In genomic region chr19:58394821-58395219, GRCh38 we compare ENCODE assay signal across 17 cellular contexts. TPM values are rescaled to one million over a fixed set of nuclear protein-coding genes. Genes with fewer than 3 reads are reported as not detected.
DNase-seq lines count a peak whose midpoint lies in the region; ATAC-seq and TF ChIP-seq lines count a peak whose summit lies in the region.
"Had no signal": no experiment of that assay in that cellular context is flagged by ENCODE, and none has a peak within 500 bp of the region (broad histone marks: within the 10 kb centered on the region; RNA-seq: fewer than 3 reads in every experiment).

No MANE protein-coding gene starts in this region.

- no peak overlapping the region for H2BK15ac ChIP-seq in neuronal stem cell (ENCODE audit: low read length)

- H3K23ac ChIP-seq in neuronal stem cell (ENCODE audit: low read depth, low read length, poor library complexity) = peak overlapping the region; percentile 61

- no peak overlapping the region for H2AK5ac ChIP-seq in neuronal stem cell (ENCODE audit: low read depth, low read length)

- peaks cover 0 to 22% (median 7%) of the 10 kb centered on the region in 3 experiments for H3K27me3 ChIP-seq in neuronal stem cell (ENCODE audit: control insufficient read depth in 3 of 3, insufficient read depth in 3 of 3, low read depth in 1 of 3, low read length in 3 of 3)
- H3K27me3 ChIP-seq: pancreas had no signal

- no peak overlapping the region for H4K91ac ChIP-seq in neuronal stem cell (ENCODE audit: low read depth, low read length, poor library complexity)

- H3K36me3 Mint-ChIP-seq in Calu3 (ENCODE audit: insufficient read depth, unreplicated experiment) (peaks cover 81% of the 10 kb centered on the region), endothelial cell (ENCODE audit: low read depth, unreplicated experiment) (peaks cover 23% of the 10 kb centered on the region)

- no peak overlapping the region for H3K18ac ChIP-seq in neuronal stem cell (ENCODE audit: low read length)

- H3K14ac ChIP-seq in neuronal stem cell (ENCODE audit: low read length) = no peak overlapping the region

- no peak overlapping the region for H2BK12ac ChIP-seq in neuronal stem cell (ENCODE audit: low read length)

- CTCF ChIA-PET in Calu3 (lab: Charles Lee) = no interaction called here

- no peak overlapping the region for H3K4ac ChIP-seq in neuronal stem cell (ENCODE audit: low read length)

- H4K8ac ChIP-seq in neuronal stem cell (ENCODE audit: low read depth, low read length) = no peak overlapping the region

- peaks cover 31 to 63% of the 10 kb centered on the region in 2 donors for H3K36me3 ChIP-seq in neuronal stem cell (replicated peaks in 1 of 2; ENCODE audit: control insufficient read depth in 2 of 2, insufficient read depth in 2 of 2, low read length in 2 of 2)

- H3K27ac Mint-ChIP-seq in Calu3 (ENCODE audit: unreplicated experiment) = peak overlapping the region; percentile 93
- H3K27ac Mint-ChIP-seq in endothelial cell (ENCODE audit: unreplicated experiment) = peak overlapping the region; percentile 73

- H3K27ac ChIP-seq in neuronal stem cell (replicated peaks; ENCODE audit: low read length) = no peak overlapping the region
- H3K27ac ChIP-seq: BLaER1, pancreas, spleen, stomach had no signal

- no TSS peak for BruUV-seq in Calu3 (replicated peaks; lab: Mats Ljungman, UMichigan)

- peak overlapping the region; percentile 39 for H2BK120ac ChIP-seq in neuronal stem cell (ENCODE audit: low read depth, low read length)

- H3K4me1 Mint-ChIP-seq in Calu3 (ENCODE audit: low read depth, unreplicated experiment) (peaks cover 34% of the 10 kb centered on the region), endothelial cell (ENCODE audit: unreplicated experiment) (no peaks in the 10 kb centered on the region)

- WGBS in neuronal stem cell (ENCODE audit: extremely low coverage in 2 of 2, insufficient read length in 2 of 2, insufficient replicate concordance in 1 of 2), 2 donors = no CpG with 5 or more reads among the region's 3 CpGs

- H3K4me3 ChIP-seq in neuronal stem cell (ENCODE audit: low read length in 2 of 2) = no peak overlapping the region
- H3K4me3 ChIP-seq: BLaER1, pancreas, stomach had no signal

- H3K9me3 ChIP-seq in neuronal stem cell (replicated peaks in 1 of 2; ENCODE audit: control insufficient read depth in 2 of 2, insufficient read depth in 1 of 2, low read depth in 1 of 2, low read length in 2 of 2) = peaks cover 0 to 1% of the 10 kb centered on the region in 2 donors
- H3K9me3 ChIP-seq: BLaER1, pancreas, spleen, stomach had no signal

- H3K27me3 Mint-ChIP-seq in Calu3 (ENCODE audit: unreplicated experiment) (peaks cover 13% of the 10 kb centered on the region), endothelial cell (ENCODE audit: unreplicated experiment) (peaks cover 10% of the 10 kb centered on the region)

- no peak overlapping the region for H2AFZ ChIP-seq in neuronal stem cell (ENCODE audit: low read length)

- intact Hi-C loops in Calu3 (cut with micrococcal nuclease; ENCODE audit: unreplicated experiment) = no loop called here

- H3K4me3 Mint-ChIP-seq in Calu3 (ENCODE audit: low read depth, unreplicated experiment) = no peak overlapping the region
- peak overlapping the region; percentile 69 for H3K4me3 Mint-ChIP-seq in endothelial cell (ENCODE audit: unreplicated experiment)

- peaks cover 0 to 5% of the 10 kb centered on the region in 2 donors for H3K4me1 ChIP-seq in neuronal stem cell (ENCODE audit: control insufficient read depth in 2 of 2, insufficient read depth in 1 of 2, low read depth in 1 of 2, low read length in 2 of 2)

- no peak for ATAC-seq in HG03521 (IDR thresholded peaks at IDR 0.05; ENCODE audit: unreplicated experiment)

- no peak for TF ChIP-seq CTCF in Calu3 (IDR thresholded peaks at IDR 0.05; ENCODE audit: unreplicated experiment)
- no peak for TF ChIP-seq CTCF in endothelial cell (IDR thresholded peaks at IDR 0.05; ENCODE audit: unreplicated experiment)

- no peak overlapping the region for H2BK5ac ChIP-seq in neuronal stem cell (ENCODE audit: low read length)

- no peak overlapping the region for H3K4me2 ChIP-seq in neuronal stem cell (ENCODE audit: insufficient read depth, low read length, poor library complexity, severe bottlenecking)
- H3K4me2 ChIP-seq: BLaER1 had no signal

- peaks cover 5% of the 10 kb centered on the region for H3K79me1 ChIP-seq in neuronal stem cell (ENCODE audit: low read depth, low read length)

- no peak overlapping the region for H3K9ac ChIP-seq in neuronal stem cell (ENCODE audit: low read depth, low read length, poor library complexity)
- H3K9ac ChIP-seq: BLaER1 had no signal

- DNase-seq in Calu3 (no peak), LoVo (ENCODE audit: low spot score) (peak; percentile 52), endothelial cell (ENCODE audit: low spot score) (no peak), neuronal stem cell (ENCODE audit: low spot score) (no peak), NCI-H1436 (lab: John Stamatoyannopoulos, UW) (no peak), anterior cingulate cortex (lab: John Stamatoyannopoulos, UW) (no peak)
- no peak for DNase-seq in activated CD4-positive, alpha-beta T cell treated with anti-CD3 and anti-CD28 coated beads, Interleukin-2, amount 50 U/mL, for 1 hour
- DNase-seq: activated CD4-positive, CD25-positive, alpha-beta regulatory T cell treated with anti-CD3 and anti-CD28 coated beads, Interleukin-2, amount 50 U/mL, for 72 hours; NCI-H1930; NCI-H526 treated with DMSO at 0.1 percent for 48 hours; spleen; stomach; T-helper 1 cell had no signal

- H3K9me3 Mint-ChIP-seq in Calu3 (ENCODE audit: low read depth, unreplicated experiment) = no peaks in the 10 kb centered on the region
- H3K9me3 Mint-ChIP-seq in endothelial cell (ENCODE audit: unreplicated experiment) = no peaks in the 10 kb centered on the region

RNA-seq across cellular contexts. Expression of gene RNF225, which starts 0.6 kb away (rescaled TPM):
- total RNA-seq in Calu3 (2022) (0.51 and 0.61 TPM in 2 replicates), endothelial cell (ENCODE audit: unreplicated experiment) (not detected)
- polyA plus RNA-seq in neuronal stem cell (2013, experiment 1 of 2) = not detected
- 0.08 TPM for polyA plus RNA-seq in neuronal stem cell (2013, experiment 2 of 2)
- total RNA-seq: pancreas, spleen, stomach had no signal
- polyA plus RNA-seq: endothelial cell of umbilical vein, pancreas, spleen had no signal

RNA-seq across cellular contexts. Expression of gene RPS5, which starts 7.8 kb away (rescaled TPM):
- total RNA-seq in Calu3 (2022) (971 and 1,079 TPM in 2 replicates), endothelial cell (ENCODE audit: unreplicated experiment) (1,047 TPM)
- polyA plus RNA-seq in neuronal stem cell (2013, experiment 1 of 2) = 1,502 TPM
- polyA plus RNA-seq in neuronal stem cell (2013, experiment 2 of 2) = 1,437 TPM

RNA-seq across cellular contexts. Expression of gene ZNF584, which starts 13.6 kb away (rescaled TPM):
- total RNA-seq in Calu3 (2022) (21.8 and 23.4 TPM in 2 replicates), endothelial cell (ENCODE audit: unreplicated experiment) (6.0 TPM)
- 10.2 TPM for polyA plus RNA-seq in neuronal stem cell (2013, experiment 1 of 2)
- polyA plus RNA-seq in neuronal stem cell (2013, experiment 2 of 2) = 10.1 TPM

RNA-seq across cellular contexts. Expression of gene ZNF837, which starts 14.0 kb away (rescaled TPM):
- total RNA-seq in Calu3 (2022) (0.47 and 0.81 TPM in 2 replicates), endothelial cell (ENCODE audit: unreplicated experiment) (4.5 TPM)
- 3.1 TPM for polyA plus RNA-seq in neuronal stem cell (2013, experiment 1 of 2)
- 3.2 TPM for polyA plus RNA-seq in neuronal stem cell (2013, experiment 2 of 2)

RNA-seq across cellular contexts. Expression of gene ZNF497, which starts 32.3 kb away (rescaled TPM):
- 2.4 and 3.1 TPM in 2 replicates for total RNA-seq in Calu3 (2022)
- 3.6 TPM for total RNA-seq in endothelial cell (ENCODE audit: unreplicated experiment)
- 2.1 TPM for polyA plus RNA-seq in neuronal stem cell (2013, experiment 1 of 2)
- 2.1 TPM for polyA plus RNA-seq in neuronal stem cell (2013, experiment 2 of 2)
